9 cellular contexts compared by ENCODE assay signal in genomic region chr3:142857056-142857455, GRCh38. TPM values are rescaled to one million over a fixed set of nuclear protein-coding genes. Genes with fewer than 3 reads are reported as not detected.
A peak's percentile ranks its signal among the peaks of the same experiment; 100 is the strongest.
DNase-seq lines count a peak whose midpoint lies in the region; ATAC-seq and TF ChIP-seq lines count a peak whose summit lies in the region.
"Had no signal": no experiment of that assay in that cellular context is flagged by ENCODE, and none has a peak within 500 bp of the region (broad histone marks: within the 10 kb centered on the region; RNA-seq: fewer than 3 reads in every experiment).

No MANE protein-coding gene starts in this region.

- H3T11ph ChIP-seq in H9 (ENCODE audit: low read length) = no peak overlapping the region

- no peak overlapping the region for H4K8ac ChIP-seq in H9 (replicated peaks; ENCODE audit: insufficient read length, low read depth, low read length)
- no peak overlapping the region for H4K8ac ChIP-seq in trophoblast cell (ENCODE audit: low read depth, low read length)

- no peaks in the 10 kb centered on the region for H3K9me3 ChIP-seq in H9 (ENCODE audit: control insufficient read depth, low read depth, low read length)
- H3K9me3 ChIP-seq in trophoblast cell (ENCODE audit: insufficient read depth, low read depth, low read length) = no peaks in the 10 kb centered on the region

- no peak overlapping the region for H3K56ac ChIP-seq in H9 (ENCODE audit: insufficient read length, low read depth, low read length)

- H2AK5ac ChIP-seq in H9 (ENCODE audit: insufficient read length, low read length) (no peak overlapping the region), trophoblast cell (ENCODE audit: low read length) (no peak overlapping the region)

- H3K27me3 Mint-ChIP-seq in H9 (ENCODE audit: low read depth) = peaks cover 1% of the 10 kb centered on the region; the same call in 1 of the 2 replicates

- no peak overlapping the region for H3K4me3 ChIP-seq in trophoblast cell (ENCODE audit: low read depth, low read length)

- H3K23me2 ChIP-seq in H9 (ENCODE audit: insufficient read length, low read depth, low read length, poor library complexity, severe bottlenecking) = no peaks in the 10 kb centered on the region

- no peaks in the 10 kb centered on the region; a peak in 1 of 7 replicates for H3K36me3 Mint-ChIP-seq in H9 (ENCODE audit: insufficient read depth in 1 of 3, low read depth in 3 of 3)

- H2AFZ ChIP-seq in H9 (ENCODE audit: low read length) (no peak overlapping the region), trophoblast cell (ENCODE audit: insufficient read depth, low read length, poor library complexity) (no peak overlapping the region)

- ATAC-seq in GM19351 (IDR thresholded peaks at IDR 0.05; ENCODE audit: unreplicated experiment) = no peak

- TF ChIP-seq CTCF in 22Rv1 (IDR thresholded peaks at IDR 0.05) (peak; percentile 67), H9 (conservative IDR thresholded peaks at IDR 0.05) (peak; percentile 59), RWPE1 (conservative IDR thresholded peaks at IDR 0.05; ENCODE audit: low read depth) (no peak)

- no peaks in the 10 kb centered on the region for H3K79me1 ChIP-seq in H9 (ENCODE audit: insufficient read depth, low read depth, low read length, poor library complexity, severe bottlenecking)
- H3K79me1 ChIP-seq in trophoblast cell (ENCODE audit: low read length) = no peaks in the 10 kb centered on the region

- H3K23ac ChIP-seq in H9 (ENCODE audit: insufficient read length, low read depth, low read length) (no peak overlapping the region), trophoblast cell (ENCODE audit: low read length) (no peak overlapping the region)

- POLR2A ChIA-PET in RWPE1 (lab: Yijun Ruan, JAX; ENCODE audit: low non-redundant PET) = no interaction called here

- no peak overlapping the region for H4K5ac ChIP-seq in H9 (ENCODE audit: insufficient read length, low read depth, low read length)

- H3K4me2 ChIP-seq in H9 (ENCODE audit: insufficient read depth, insufficient read length, low read length) (no peak overlapping the region), trophoblast cell (ENCODE audit: low read length) (no peak overlapping the region)

- no peaks in the 10 kb centered on the region for H3K79me2 ChIP-seq in H9 (ENCODE audit: insufficient read depth, low read length)
- no peaks in the 10 kb centered on the region for H3K79me2 ChIP-seq in trophoblast cell (ENCODE audit: control insufficient read depth, insufficient read depth, low read length, poor library complexity)

- CTCF ChIA-PET in RWPE1 (lab: Yijun Ruan, JAX) = interaction anchor here (0.6 to 1.3 kb wide), 5 partner anchors 22 to 591 kb away, joined by 3 to 8 read pairs (median 3); no protein-coding TSS in a partner anchor

- H3K27ac Mint-ChIP-seq in H9 = no peak overlapping the region

- H3K9ac ChIP-seq in H9 (ENCODE audit: extremely low read depth, insufficient read length, low read length) = no peak overlapping the region
- H3K9ac ChIP-seq in trophoblast cell (ENCODE audit: low read length) = no peak overlapping the region

- no peaks in the 10 kb centered on the region for H3K9me3 Mint-ChIP-seq in H9

- H4K91ac ChIP-seq in H9 (ENCODE audit: insufficient read length, low read depth, low read length) (no peak overlapping the region), trophoblast cell (ENCODE audit: low read depth, low read length) (no peak overlapping the region)

- no peaks in the 10 kb centered on the region for H3K27me3 ChIP-seq in H9 (ENCODE audit: insufficient read depth, low read length)
- no peaks in the 10 kb centered on the region for H3K27me3 ChIP-seq in trophoblast cell (ENCODE audit: insufficient read depth, low read length)

- H2BK5ac ChIP-seq in H9 (ENCODE audit: insufficient read length, low read length) = no peak overlapping the region
- H2BK5ac ChIP-seq in trophoblast cell (ENCODE audit: low read depth, low read length, poor library complexity) = no peak overlapping the region

- no peak overlapping the region for H2BK120ac ChIP-seq in H9 (ENCODE audit: low read depth, low read length, poor library complexity, severe bottlenecking)
- H2BK120ac ChIP-seq in trophoblast cell (ENCODE audit: insufficient read depth, low read length, poor library complexity) = no peak overlapping the region

- H3K27ac ChIP-seq in 22Rv1 = no peak overlapping the region
- no peak overlapping the region for H3K27ac ChIP-seq in H9 (ENCODE audit: insufficient read length, low read depth, low read length)
- no peak overlapping the region for H3K27ac ChIP-seq in trophoblast cell (ENCODE audit: low read depth, low read length)
- H3K27ac ChIP-seq in RWPE1 = no peak overlapping the region

- H3K4me1 Mint-ChIP-seq in H9 = peaks cover 53 to 57% of the 10 kb centered on the region in 2 experiments

- no peak overlapping the region for H4K12ac ChIP-seq in trophoblast cell (ENCODE audit: low read depth, low read length)

- no peak overlapping the region for H3K4ac ChIP-seq in H9 (ENCODE audit: low read depth, low read length)
- H3K4ac ChIP-seq in trophoblast cell (ENCODE audit: low read depth, low read length) = no peak overlapping the region

- no peak overlapping the region for H2BK15ac ChIP-seq in H9 (ENCODE audit: low read depth, low read length)

- no peak overlapping the region for H2BK12ac ChIP-seq in H9 (ENCODE audit: insufficient read length, low read depth, low read length)
- H2BK12ac ChIP-seq in trophoblast cell (ENCODE audit: low read length) = no peak overlapping the region

- H2BK20ac ChIP-seq in H9 (ENCODE audit: low read depth, low read length, poor library complexity, severe bottlenecking) = no peak overlapping the region

- H3K14ac ChIP-seq in H9 (ENCODE audit: insufficient read depth, low read length) = no peak overlapping the region
- no peak overlapping the region for H3K14ac ChIP-seq in trophoblast cell (ENCODE audit: low read length)

- no peaks in the 10 kb centered on the region for H4K20me1 ChIP-seq in H9 (ENCODE audit: control insufficient read depth, insufficient read depth, insufficient read length)

- no CpG with 5 or more reads among the region's 6 CpGs for WGBS in H9 (ENCODE audit: extremely low coverage, insufficient read length, low lambda C conversion rate)
- WGBS in trophoblast cell (ENCODE audit: extremely low coverage, insufficient coverage, insufficient read length) = no CpG with 5 or more reads among the region's 6 CpGs

- DNase-seq in H9 = peak; percentile 76
- peak; percentile 82 for DNase-seq in RPMI8226
- peak; percentile 29 for DNase-seq in hepatic stellate cell (ENCODE audit: low spot score)
- no peak for DNase-seq in trophoblast cell
- DNase-seq in foreskin melanocyte = no peak
- DNase-seq in RWPE1 (ENCODE audit: low spot score) = no peak
- DNase-seq: DMS79 had no signal

- H3K4me3 Mint-ChIP-seq in H9 = no peak overlapping the region

- H3K4me1 ChIP-seq in H9 (ENCODE audit: insufficient read depth, low read length) (peaks cover 12% of the 10 kb centered on the region), trophoblast cell (ENCODE audit: control insufficient read depth in 1 of 2, insufficient read depth in 2 of 2, low read length in 2 of 2) (no peaks in the 10 kb centered on the region)

- H3K36me3 ChIP-seq in trophoblast cell (ENCODE audit: control insufficient read depth in 1 of 2, insufficient read depth in 2 of 2, low read length in 2 of 2) = no peaks in the 10 kb centered on the region

- H3K18ac ChIP-seq in H9 (ENCODE audit: insufficient read length, low read depth, low read length) (no peak overlapping the region), trophoblast cell (ENCODE audit: low read length) (no peak overlapping the region)

RNA-seq across cellular contexts. Expression of gene PCOLCE2, which starts 31.8 kb away (rescaled TPM):
- 6.8 and 9.2 TPM in 2 replicates for total RNA-seq in H9 (2021)
- 1.5 and 2.2 TPM in 2 replicates for polyA plus RNA-seq in trophoblast cell (2013)

Comparison
In these comparisons a context has a peak if more than half of its experiments do, and no peak if none do; other contexts are left out.
1. DNase-seq: peak in H9 (single experiment), RPMI8226 (single experiment) and hepatic stellate cell (single experiment); none in trophoblast cell (0 of 2), foreskin melanocyte (single experiment) and RWPE1 (single experiment).